ENCODE assay signal across 23 cellular contexts in the genomic region with DNA sequence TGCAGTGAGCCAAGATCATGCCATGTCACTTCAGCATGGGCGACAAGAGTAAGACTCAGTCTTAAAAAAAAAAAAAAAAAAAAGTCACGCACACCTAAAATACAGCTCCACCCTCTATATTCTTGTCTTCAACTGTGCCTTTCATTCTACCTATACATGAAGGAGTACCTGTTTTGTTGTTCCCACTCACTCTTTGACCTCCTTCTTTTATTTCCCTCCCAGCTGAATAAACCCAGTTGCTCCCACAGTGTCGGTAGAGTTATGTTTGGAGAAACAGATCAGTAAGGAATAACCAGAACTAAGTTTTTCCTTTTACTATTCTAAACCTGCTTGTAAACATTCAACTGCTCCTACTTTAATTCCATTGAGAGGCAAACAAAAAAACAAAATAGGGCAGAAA. TPM values are rescaled to one million over a fixed set of nuclear protein-coding genes. Genes with fewer than 3 reads are reported as not detected.
DNase-seq lines count a peak whose midpoint lies in the region; ATAC-seq, FAIRE-seq and TF ChIP-seq lines count a peak whose summit lies in the region.
"Had no signal": no experiment of that assay in that cellular context is flagged by ENCODE, and none has a peak within 500 bp of the region (broad histone marks: within the 10 kb centered on the region; RNA-seq: fewer than 3 reads in every experiment).

No MANE protein-coding gene starts in this region.

- no peak overlapping the region for H3K27ac ChIP-seq in pancreas
- H3K27ac ChIP-seq: BLaER1, C4-2B, GM23248 had no signal

- peak overlapping the region; percentile 86 for H3K27ac Mint-ChIP-seq in WTC11
- no peak overlapping the region for H3K27ac Mint-ChIP-seq in activated naive CD4-positive, alpha-beta T cell treated with anti-CD3 and anti-CD28 coated beads, Interleukin-2, amount 10 ng/mL, durations not matched to agents 7 days and 5 days
- H3K27ac Mint-ChIP-seq: B cell; CD8-positive, alpha-beta T cell; HFFc6 had no signal

- no peaks in the 10 kb centered on the region for H3K9me3 Mint-ChIP-seq in WTC11
- H3K9me3 Mint-ChIP-seq in activated naive CD4-positive, alpha-beta T cell treated with anti-CD3 and anti-CD28 coated beads, Interleukin-2, amount 10 ng/mL, durations not matched to agents 7 days and 5 days: no peaks in the 10 kb centered on the region
- H3K9me3 Mint-ChIP-seq: CD4-positive, CD25-positive, alpha-beta regulatory T cell; CD8-positive, alpha-beta T cell; H9; HFFc6 had no signal

- H3K27me3 Mint-ChIP-seq in WTC11 (ENCODE audit: low read depth): no peaks in the 10 kb centered on the region
- H3K27me3 Mint-ChIP-seq in activated naive CD4-positive, alpha-beta T cell treated with anti-CD3 and anti-CD28 coated beads, Interleukin-2, amount 10 ng/mL, durations not matched to agents 7 days and 5 days: no peaks in the 10 kb centered on the region
- H3K27me3 Mint-ChIP-seq: B cell; CD4-positive, CD25-positive, alpha-beta regulatory T cell had no signal

- no peaks in the 10 kb centered on the region; the same call in 1 of the 2 replicates for H3K36me3 Mint-ChIP-seq in WTC11
- peaks cover 5% of the 10 kb centered on the region for H3K36me3 Mint-ChIP-seq in activated naive CD4-positive, alpha-beta T cell treated with anti-CD3 and anti-CD28 coated beads, Interleukin-2, amount 10 ng/mL, durations not matched to agents 7 days and 5 days

- CTCF ChIA-PET in WTC11 (lab: Charles Lee): interaction anchor here (0.6 kb wide), 1 partner anchor 135 kb away, joined by 3 read pairs; no protein-coding TSS in a partner anchor
- CTCF ChIA-PET in activated naive CD4-positive, alpha-beta T cell treated with anti-CD3 and anti-CD28 coated beads, Interleukin-2, amount 10 ng/mL, durations not matched to agents 7 days and 5 days (lab: Charles Lee): interaction anchor here (0.6 kb wide), 1 partner anchor 1644 kb away, joined by 3 read pairs; no protein-coding TSS in a partner anchor

- H3K4me3 Mint-ChIP-seq in WTC11: no peak overlapping the region
- no peak overlapping the region for H3K4me3 Mint-ChIP-seq in activated naive CD4-positive, alpha-beta T cell treated with anti-CD3 and anti-CD28 coated beads, Interleukin-2, amount 10 ng/mL, durations not matched to agents 7 days and 5 days
- H3K4me3 Mint-ChIP-seq: B cell; CD4-positive, CD25-positive, alpha-beta regulatory T cell; CD8-positive, alpha-beta T cell; H9; HFFc6 had no signal

- no peaks in the 10 kb centered on the region for H3K9me3 ChIP-seq in pancreas
- H3K9me3 ChIP-seq: BLaER1, Caco-2 had no signal

- intact Hi-C loops in pancreas (cut with DNase I): no loop called here

- TF ChIP-seq POLR2A in H54 (IDR thresholded peaks at IDR 0.05; ENCODE audit: low read depth, low read length) (no peak), GM12892 (IDR thresholded peaks at IDR 0.05; ENCODE audit: low read depth, low read length) (no peak)

- peaks cover 3% of the 10 kb centered on the region for H3K4me1 Mint-ChIP-seq in WTC11
- no peaks in the 10 kb centered on the region for H3K4me1 Mint-ChIP-seq in activated naive CD4-positive, alpha-beta T cell treated with anti-CD3 and anti-CD28 coated beads, Interleukin-2, amount 10 ng/mL, durations not matched to agents 7 days and 5 days
- H3K4me1 Mint-ChIP-seq: B cell had no signal

- FAIRE-seq in H54 (lab: Jason Lieb, UNC) (peak; percentile 27), pancreas (lab: Jason Lieb, UNC) (no peak), GM12892 (lab: Jason Lieb, UNC) (no peak)
- FAIRE-seq: GM12878, GM19239, H1 had no signal

- peaks cover 0 to 6% (median 0%) of the 10 kb centered on the region in 3 donors for H3K4me1 ChIP-seq in pancreas
- H3K4me1 ChIP-seq: BLaER1, Caco-2 had no signal

- TF ChIP-seq CTCF in WTC11 (IDR thresholded peaks at IDR 0.05) (no peak), pancreas (IDR thresholded peaks at IDR 0.05) (no peak)

- no peaks in the 10 kb centered on the region for H3K27me3 ChIP-seq in pancreas
- H3K27me3 ChIP-seq: BLaER1 had no signal

- DNase-seq in H54 (ENCODE audit: insufficient read length, low spot score) (no peak), WTC11 (ENCODE audit: low spot score) (no peak), pancreas (peak in 2 of 6 donors; percentile 12 to 20), GM12892 (ENCODE audit: insufficient read length) (no peak), HT-29 (ENCODE audit: low spot score) (no peak)
- no peak for DNase-seq in activated naive CD4-positive, alpha-beta T cell treated with anti-CD3 and anti-CD28 coated beads, Interleukin-2, amount 10 ng/mL, durations not matched to agents 7 days and 5 days
- DNase-seq: Caco-2; CD4-positive, CD25-positive, alpha-beta regulatory T cell; CD8-positive, alpha-beta T cell; DMS153; DMS79; EL; GDM1; GM23248; H9; HFFc6 had no signal

- no peak overlapping the region for H3K4me3 ChIP-seq in pancreas
- H3K4me3 ChIP-seq: BLaER1, GM12878, GM23248 had no signal

- peaks cover 0 to 7% (median 0%) of the 10 kb centered on the region in 3 donors for H3K36me3 ChIP-seq in pancreas

- ATAC-seq in WTC11 (no peak), pancreas (peak; percentile 38 to 86 (median 67))
- ATAC-seq: CD8-positive, alpha-beta T cell; GM12878; HCT116 had no signal

- WGBS in pancreas, 2 donors: 49% methylated on average over 3 of the region's 3 CpGs

- POLR2A ChIA-PET in WTC11 (lab: Charles Lee): no interaction called here

TF ChIP-seq in WTC11, 78 proteins besides CTCF, POLR2A, EP300 and RAD21:
- TF ChIP-seq, protein P1, sequence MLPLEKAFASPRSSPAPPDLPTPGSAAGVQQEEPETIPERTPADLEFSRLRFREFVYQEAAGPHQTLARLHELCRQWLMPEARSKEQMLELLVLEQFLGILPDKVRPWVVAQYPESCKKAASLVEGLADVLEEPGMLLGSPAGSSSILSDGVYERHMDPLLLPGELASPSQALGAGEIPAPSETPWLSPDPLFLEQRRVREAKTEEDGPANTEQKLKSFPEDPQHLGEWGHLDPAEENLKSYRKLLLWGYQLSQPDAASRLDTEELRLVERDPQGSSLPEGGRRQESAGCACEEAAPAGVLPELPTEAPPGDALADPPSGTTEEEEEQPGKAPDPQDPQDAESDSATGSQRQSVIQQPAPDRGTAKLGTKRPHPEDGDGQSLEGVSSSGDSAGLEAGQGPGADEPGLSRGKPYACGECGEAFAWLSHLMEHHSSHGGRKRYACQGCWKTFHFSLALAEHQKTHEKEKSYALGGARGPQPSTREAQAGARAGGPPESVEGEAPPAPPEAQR (CRISPR knock-in tag; IDR thresholded peaks at IDR 0.05): no peak
- TF ChIP-seq, protein P2, sequence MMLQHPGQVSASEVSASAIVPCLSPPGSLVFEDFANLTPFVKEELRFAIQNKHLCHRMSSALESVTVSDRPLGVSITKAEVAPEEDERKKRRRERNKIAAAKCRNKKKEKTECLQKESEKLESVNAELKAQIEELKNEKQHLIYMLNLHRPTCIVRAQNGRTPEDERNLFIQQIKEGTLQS (CRISPR knock-in tag; conservative IDR thresholded peaks at IDR 0.05): no peak
- TF ChIP-seq, protein P3, sequence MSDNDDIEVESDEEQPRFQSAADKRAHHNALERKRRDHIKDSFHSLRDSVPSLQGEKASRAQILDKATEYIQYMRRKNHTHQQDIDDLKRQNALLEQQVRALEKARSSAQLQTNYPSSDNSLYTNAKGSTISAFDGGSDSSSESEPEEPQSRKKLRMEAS (CRISPR knock-in tag; IDR thresholded peaks at IDR 0.05): no peak
- TF ChIP-seq, protein P4, sequence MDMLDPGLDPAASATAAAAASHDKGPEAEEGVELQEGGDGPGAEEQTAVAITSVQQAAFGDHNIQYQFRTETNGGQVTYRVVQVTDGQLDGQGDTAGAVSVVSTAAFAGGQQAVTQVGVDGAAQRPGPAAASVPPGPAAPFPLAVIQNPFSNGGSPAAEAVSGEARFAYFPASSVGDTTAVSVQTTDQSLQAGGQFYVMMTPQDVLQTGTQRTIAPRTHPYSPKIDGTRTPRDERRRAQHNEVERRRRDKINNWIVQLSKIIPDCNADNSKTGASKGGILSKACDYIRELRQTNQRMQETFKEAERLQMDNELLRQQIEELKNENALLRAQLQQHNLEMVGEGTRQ (CRISPR knock-in tag; IDR thresholded peaks at IDR 0.05): no peak
- TF ChIP-seq TEAD1 (CRISPR knock-in tag; IDR thresholded peaks at IDR 0.05) (no peak), ELF4 (CRISPR knock-in tag; IDR thresholded peaks at IDR 0.05; ENCODE audit: low read depth) (no peak), ZNF416 (CRISPR knock-in tag; IDR thresholded peaks at IDR 0.05) (no peak), HMGA2 (CRISPR knock-in tag; IDR thresholded peaks at IDR 0.05) (no peak), JUN (CRISPR knock-in tag; IDR thresholded peaks at IDR 0.05) (no peak)

RNA-seq across cellular contexts. Expression of a gene that starts 50.3 kb away (rescaled TPM):
- total RNA-seq in WTC11 (2021) (44.0 to 50.5 TPM (median 45.2 TPM) in 3 replicates), pancreas (10 to 100 TPM; 16.8 to 30.3 (median 23.6) TPM)
- 1 to 10 TPM; 8.2 to 9.0 TPM for polyA plus RNA-seq in pancreas
- polyA plus RNA-seq in GM12892 (2012; ENCODE audit: missing spikeins): 15.8 TPM
- 16.1 and 21.1 TPM in 2 replicates for total RNA-seq in HT-29 (2014; rRNA removed; shearing (Covaris generic))
